ENCODE assay signal across 24 cellular contexts in genomic region chr1:204267191-204267601, GRCh38. TPM values are rescaled to one million over a fixed set of nuclear protein-coding genes. Genes with fewer than 3 reads are reported as not detected.
A peak's percentile ranks its signal among the peaks of the same experiment; 100 is the strongest.
DNase-seq lines count a peak whose midpoint lies in the region; ATAC-seq, FAIRE-seq and TF ChIP-seq lines count a peak whose summit lies in the region.
"Had no signal": no experiment of that assay in that cellular context is flagged by ENCODE, and none has a peak within 500 bp of the region (broad histone marks: within the 10 kb centered on the region; RNA-seq: fewer than 3 reads in every experiment).

No MANE protein-coding gene starts in this region.

- H3K9me2 ChIP-seq in SK-N-SH, result no peaks in the 10 kb centered on the region

- H3K79me2 ChIP-seq in SK-N-SH (ENCODE audit: insufficient read depth), result no peaks in the 10 kb centered on the region

- no peak overlapping the region for H3K9ac ChIP-seq in SK-N-SH

- H3K27me3 ChIP-seq in body of pancreas, result no peaks in the 10 kb centered on the region
- no peaks in the 10 kb centered on the region for H3K27me3 ChIP-seq in layer of hippocampus (ENCODE audit: control insufficient read depth, insufficient read depth, low read length)
- no peaks in the 10 kb centered on the region; the same call in 1 of the 2 replicates for H3K27me3 ChIP-seq in SK-N-SH (ENCODE audit: insufficient read depth)
- H3K27me3 ChIP-seq: neutrophil, sigmoid colon, uterus had no signal

- CTCF ChIA-PET in SK-N-SH (lab: Yijun Ruan, JAX), result interaction anchor here (1.0 to 11.4 kb wide), 4 partner anchors 9 to 97 kb away, joined by 3 to 180 read pairs (median 6); no protein-coding TSS in a partner anchor

- TF ChIP-seq POLR2A in body of pancreas (IDR thresholded peaks at IDR 0.05) (no peak), GM18505 (IDR thresholded peaks at IDR 0.05; ENCODE audit: borderline replicate concordance, extremely low read depth, insufficient read depth, insufficient read length) (no peak), GM12891 (IDR thresholded peaks at IDR 0.05; ENCODE audit: low read depth, low read length) (no peak)

- peak; percentile 90 for DNase-seq in Ammon's horn (ENCODE audit: low spot score)
- no peak for DNase-seq in body of pancreas
- DNase-seq in pons (ENCODE audit: low spot score), result peak; percentile 100
- no peak for DNase-seq in SK-N-SH
- DNase-seq in GM12891 (ENCODE audit: insufficient read length, low spot score), result no peak
- DNase-seq: activated CD4-positive, alpha-beta memory T cell treated with anti-CD3 and anti-CD28 coated beads, Interleukin-2, amount 10 ng/mL, durations not matched to agents 7 days and 5 days; activated naive CD4-positive, alpha-beta T cell treated with anti-CD3 and anti-CD28 coated beads, Interleukin-2, amount 10 ng/mL, durations not matched to agents 7 days and 5 days; activated T-cell treated with anti-CD3 and anti-CD28 coated beads, Interleukin-2, amount 50 U/mL, for 24 hours; mesendoderm; Right ventricle myocardium superior; sigmoid colon; uterus had no signal

- H3K27ac ChIP-seq in body of pancreas, result peak overlapping the region; percentile 50 to 64 (median 60)
- peak overlapping the region; percentile 61 for H3K27ac ChIP-seq in layer of hippocampus (ENCODE audit: low read depth, low read length)
- peak overlapping the region in 1 of 2 experiments; percentile 23; a peak in 1 of 4 replicates for H3K27ac ChIP-seq in SK-N-SH (ENCODE audit: low read depth in 2 of 2, low read length in 1 of 2)
- H3K27ac ChIP-seq: neutrophil, sigmoid colon, uterus had no signal

- TF ChIP-seq RAD21 in SK-N-SH (IDR thresholded peaks at IDR 0.05; ENCODE audit: low read length), result no peak

- no peak for FAIRE-seq in GM12891 (lab: Jason Lieb, UNC)
- FAIRE-seq: astrocyte, GM12878, H54, keratinocyte had no signal

- ATAC-seq in body of pancreas, result no peak
- ATAC-seq in GM18505 (IDR thresholded peaks at IDR 0.05; ENCODE audit: unreplicated experiment), result no peak
- no peak for ATAC-seq in GM19395 (IDR thresholded peaks at IDR 0.05; ENCODE audit: unreplicated experiment)
- ATAC-seq: GM12878, WTC11 had no signal

- no peak for TF ChIP-seq EP300 in SK-N-SH (IDR thresholded peaks at IDR 0.05; ENCODE audit: borderline replicate concordance in 1 of 2, low read depth in 1 of 2, low read length in 1 of 2)

- no peaks in the 10 kb centered on the region for H3F3A ChIP-seq in SK-N-SH (replicated peaks; ENCODE audit: insufficient read depth)

- no peak overlapping the region for H2AFZ ChIP-seq in SK-N-SH (ENCODE audit: low read depth)

- TF ChIP-seq CTCF in body of pancreas (IDR thresholded peaks at IDR 0.05), result no peak
- no peak for TF ChIP-seq CTCF in SK-N-SH (IDR thresholded peaks at IDR 0.05)

- WGBS in body of pancreas, 2 donors, result 57 to 61% methylated on average over 8 to 9 of the region's 9 CpGs
- WGBS in SK-N-SH (ENCODE audit: low lambda C conversion rate), result 76% methylated on average over 9 of the region's 9 CpGs

- H3K9me3 ChIP-seq in body of pancreas (no peaks in the 10 kb centered on the region), SK-N-SH (no peaks in the 10 kb centered on the region)
- H3K9me3 ChIP-seq: neutrophil, sigmoid colon, uterus had no signal

- H3K4me2 ChIP-seq in SK-N-SH, result no peak overlapping the region

- H3K4me1 ChIP-seq in body of pancreas, result peaks cover 34% of the 10 kb centered on the region
- peaks cover 0 to 44% of the 10 kb centered on the region in 2 experiments; a peak in 1 of 4 replicates for H3K4me1 ChIP-seq in SK-N-SH (ENCODE audit: control insufficient read depth in 1 of 2, insufficient read depth in 2 of 2, low read depth in 1 of 2, low read length in 1 of 2)
- H3K4me1 ChIP-seq: uterus had no signal

- H3K36me3 ChIP-seq in body of pancreas (replicated peaks in 1 of 2; ENCODE audit: insufficient read depth in 1 of 2, low read depth in 2 of 2) (no peaks in the 10 kb centered on the region), SK-N-SH (replicated peaks in 1 of 2; ENCODE audit: control insufficient read depth in 1 of 2, insufficient read depth in 2 of 2, low read length in 1 of 2) (peaks cover 0 to 8% of the 10 kb centered on the region in 2 experiments)
- H3K36me3 ChIP-seq: neutrophil, sigmoid colon, uterus had no signal

- POLR2A ChIA-PET in SK-N-SH (lab: Yijun Ruan, JAX), result no interaction called here

- H4K20me1 ChIP-seq in SK-N-SH (ENCODE audit: insufficient read depth), result no peaks in the 10 kb centered on the region

- intact Hi-C loops in body of pancreas (cut with DNase I), result no loop called here

- no peak overlapping the region for H3K4me3 ChIP-seq in body of pancreas
- H3K4me3 ChIP-seq in SK-N-SH (ENCODE audit: low read depth in 2 of 2, low read length in 1 of 2), result no peak overlapping the region
- H3K4me3 ChIP-seq: GM12878, sigmoid colon, uterus had no signal

TF ChIP-seq in SK-N-SH, 30 proteins besides CTCF, POLR2A, EP300 and RAD21:
- TF ChIP-seq RXRA (IDR thresholded peaks at IDR 0.05; ENCODE audit: borderline replicate concordance, low read depth), result no peak
- TF ChIP-seq MXI1 (IDR thresholded peaks at IDR 0.05; ENCODE audit: low read depth, low read length), result no peak
- no peak for TF ChIP-seq USF1 (IDR thresholded peaks at IDR 0.05; ENCODE audit: borderline replicate concordance, low read depth)
- TF ChIP-seq SMC3 (IDR thresholded peaks at IDR 0.05; ENCODE audit: low read depth, low read length), result no peak
- TF ChIP-seq, protein P1, sequence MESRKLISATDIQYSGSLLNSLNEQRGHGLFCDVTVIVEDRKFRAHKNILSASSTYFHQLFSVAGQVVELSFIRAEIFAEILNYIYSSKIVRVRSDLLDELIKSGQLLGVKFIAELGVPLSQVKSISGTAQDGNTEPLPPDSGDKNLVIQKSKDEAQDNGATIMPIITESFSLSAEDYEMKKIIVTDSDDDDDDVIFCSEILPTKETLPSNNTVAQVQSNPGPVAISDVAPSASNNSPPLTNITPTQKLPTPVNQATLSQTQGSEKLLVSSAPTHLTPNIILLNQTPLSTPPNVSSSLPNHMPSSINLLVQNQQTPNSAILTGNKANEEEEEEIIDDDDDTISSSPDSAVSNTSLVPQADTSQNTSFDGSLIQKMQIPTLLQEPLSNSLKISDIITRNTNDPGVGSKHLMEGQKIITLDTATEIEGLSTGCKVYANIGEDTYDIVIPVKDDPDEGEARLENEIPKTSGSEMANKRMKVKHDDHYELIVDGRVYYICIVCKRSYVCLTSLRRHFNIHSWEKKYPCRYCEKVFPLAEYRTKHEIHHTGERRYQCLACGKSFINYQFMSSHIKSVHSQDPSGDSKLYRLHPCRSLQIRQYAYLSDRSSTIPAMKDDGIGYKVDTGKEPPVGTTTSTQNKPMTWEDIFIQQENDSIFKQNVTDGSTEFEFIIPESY (IDR thresholded peaks at IDR 0.05; ENCODE audit: borderline replicate concordance, low read depth), result no peak
- TF ChIP-seq SIN3A (IDR thresholded peaks at IDR 0.05; ENCODE audit: borderline replicate concordance, low read depth, low read length), result no peak

TF ChIP-seq in GM12891, 5 proteins besides CTCF, POLR2A, EP300 and RAD21:
- TF ChIP-seq PAX5 (IDR thresholded peaks at IDR 0.05; ENCODE audit: insufficient read depth, low read length, severe bottlenecking) (no peak), TAF1 (IDR thresholded peaks at IDR 0.05; ENCODE audit: low read depth, low read length) (no peak), SPI1 (IDR thresholded peaks at IDR 0.05; ENCODE audit: low read depth, low read length) (no peak), POLR2AphosphoS5 (IDR thresholded peaks at IDR 0.05; ENCODE audit: low read depth, low read length) (no peak), POU2F2 (IDR thresholded peaks at IDR 0.05; ENCODE audit: low read depth, low read length) (no peak)

RNA-seq across cellular contexts. Expression of gene GOLT1A, which starts 53.4 kb away (rescaled TPM):
- total RNA-seq in body of pancreas, result 1 to 10 TPM in 1 of 2 donors, not detected in 1; 6.5 TPM
- not detected in 2 replicates for polyA plus RNA-seq in SK-N-SH (2012; rRNA removed)
- 0.04 and 0.05 TPM in 2 replicates for polyA plus RNA-seq in SK-N-SH (2012; cell fraction: cytosol; rRNA removed)
- polyA plus RNA-seq in SK-N-SH (2012; cell fraction: nucleus; rRNA removed), result not detected in 2 replicates
- polyA plus RNA-seq in GM12891 (2012; ENCODE audit: low read depth, missing spikeins), result not detected
- total RNA-seq: A673; activated CD4-positive, alpha-beta memory T cell treated with anti-CD3 and anti-CD28 coated beads, Interleukin-2, amount 10 ng/mL, durations not matched to agents 7 days and 5 days; GM12878; Right ventricle myocardium superior; sigmoid colon; T-helper 1 cell treated with Interleukin-12 subunit alpha and Interleukin-12 subunit beta and Interleukin-4 antibody, amounts not matched to agents 30 ng/mL and 1 ng/mL, for 36 hours had no signal
- polyA plus RNA-seq: CD14-positive monocyte had no signal

Comparison
In these comparisons a context has a peak if more than half of its experiments do, and no peak if none do; other contexts are left out.
1. DNase-seq: peak in Ammon's horn (single experiment) and pons (single experiment); none in body of pancreas (0 of 4), SK-N-SH (single experiment) and GM12891 (single experiment).